8 cellular contexts compared by ENCODE assay signal in the genomic region with DNA sequence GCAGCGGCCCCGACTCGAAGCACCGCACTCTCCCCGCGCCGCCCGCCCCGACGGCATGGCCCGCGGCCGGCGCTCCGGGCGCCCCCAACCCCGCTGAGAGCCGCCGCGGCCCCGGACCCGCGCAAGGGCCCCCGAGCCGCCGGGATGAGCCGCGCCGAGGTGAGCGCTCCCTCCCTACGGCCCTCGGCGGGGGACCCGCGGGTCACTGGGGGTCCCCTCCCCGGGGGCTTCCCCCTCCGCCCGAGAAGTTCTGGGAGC.
DNase-seq lines count a peak whose midpoint lies in the region; ATAC-seq and TF ChIP-seq lines count a peak whose summit lies in the region.

No MANE protein-coding gene starts in this region.

- H3K36me3 ChIP-seq in NT2/D1 (ENCODE audit: insufficient read depth, insufficient read length, low read length) (peaks cover 29% of the 10 kb centered on the region), rectal smooth muscle tissue (ENCODE audit: control insufficient read depth, insufficient read depth, low read length) (no peaks in the 10 kb centered on the region)

- peak overlapping the region; percentile 99 for H3K27ac ChIP-seq in rectal smooth muscle tissue (ENCODE audit: low read depth, low read length)

- no peaks in the 10 kb centered on the region for H3K9me3 ChIP-seq in NT2/D1 (ENCODE audit: insufficient read depth, low read length)

- peak overlapping the region; percentile 71 for H3K4me3 ChIP-seq in NT2/D1 (ENCODE audit: insufficient read length, low read depth)
- peak overlapping the region; percentile 61 for H3K4me3 ChIP-seq in epithelial cell of esophagus (ENCODE audit: low read length)
- peak overlapping the region; percentile 90 for H3K4me3 ChIP-seq in rectal smooth muscle tissue (ENCODE audit: low read length)

- H3K9ac ChIP-seq in NT2/D1 (ENCODE audit: insufficient read length, low read depth) (peak overlapping the region; percentile 85), rectal smooth muscle tissue (ENCODE audit: low read length) (peak overlapping the region; percentile 66)

- H3K4me1 ChIP-seq in NT2/D1 (ENCODE audit: insufficient read depth, insufficient read length): peaks cover 2% of the 10 kb centered on the region
- peaks cover 22% of the 10 kb centered on the region for H3K4me1 ChIP-seq in rectal smooth muscle tissue (ENCODE audit: control insufficient read depth, insufficient read depth, low read length)

- no peak for ATAC-seq in HG02610 (IDR thresholded peaks at IDR 0.05; ENCODE audit: unreplicated experiment)

- DNase-seq in NCI-H2227 (lab: John Stamatoyannopoulos, UW; ENCODE audit: unreplicated experiment) (peak; percentile 44), NCI-H2227 treated with DMSO at 0.1 percent for 48 hours (lab: John Stamatoyannopoulos, UW) (no peak), NT2/D1 (ENCODE audit: low read depth, low spot score) (no peak), epithelial cell of esophagus (ENCODE audit: low read depth) (no peak), DMS 273 (lab: John Stamatoyannopoulos, UW; ENCODE audit: unreplicated experiment) (no peak), cerebellar cortex (ENCODE audit: low spot score) (no peak)

- H3K27me3 ChIP-seq in NT2/D1 (ENCODE audit: insufficient read depth, insufficient read length) (peaks cover 8% of the 10 kb centered on the region), rectal smooth muscle tissue (ENCODE audit: control insufficient read depth, insufficient read depth, low read length) (no peaks in the 10 kb centered on the region)

- no peak for TF ChIP-seq CTCF in epithelial cell of esophagus (IDR thresholded peaks at IDR 0.05; ENCODE audit: insufficient read depth, low read depth, low read length, missing control alignments)
